1 cellular context compared by ENCODE assay signal in the genomic region with DNA sequence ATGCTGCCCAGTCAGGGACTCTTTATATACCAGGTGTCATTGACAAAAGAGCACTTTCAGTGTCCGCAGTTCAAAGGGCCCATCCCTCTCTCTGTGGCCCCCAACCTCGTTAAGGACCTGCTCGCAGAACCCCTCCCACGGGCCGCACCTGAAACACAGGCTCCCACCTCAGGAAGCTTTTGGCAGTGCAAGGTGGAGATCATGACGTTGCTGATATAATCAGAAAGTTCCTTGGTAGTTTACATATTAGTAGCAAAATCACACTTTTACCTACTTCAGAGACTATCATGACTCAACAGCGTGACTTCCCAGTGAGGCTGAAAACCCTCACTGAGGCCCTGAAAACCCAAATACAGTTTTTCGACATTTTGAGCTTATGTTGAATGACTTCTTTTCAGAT.
TF ChIP-seq lines count a peak whose summit lies in the region.

No MANE protein-coding gene starts in this region.

TF ChIP-seq in GM23338, 12 proteins besides CTCF, POLR2A, EP300 and RAD21 (continued from another document):
- TF ChIP-seq, protein P1, sequence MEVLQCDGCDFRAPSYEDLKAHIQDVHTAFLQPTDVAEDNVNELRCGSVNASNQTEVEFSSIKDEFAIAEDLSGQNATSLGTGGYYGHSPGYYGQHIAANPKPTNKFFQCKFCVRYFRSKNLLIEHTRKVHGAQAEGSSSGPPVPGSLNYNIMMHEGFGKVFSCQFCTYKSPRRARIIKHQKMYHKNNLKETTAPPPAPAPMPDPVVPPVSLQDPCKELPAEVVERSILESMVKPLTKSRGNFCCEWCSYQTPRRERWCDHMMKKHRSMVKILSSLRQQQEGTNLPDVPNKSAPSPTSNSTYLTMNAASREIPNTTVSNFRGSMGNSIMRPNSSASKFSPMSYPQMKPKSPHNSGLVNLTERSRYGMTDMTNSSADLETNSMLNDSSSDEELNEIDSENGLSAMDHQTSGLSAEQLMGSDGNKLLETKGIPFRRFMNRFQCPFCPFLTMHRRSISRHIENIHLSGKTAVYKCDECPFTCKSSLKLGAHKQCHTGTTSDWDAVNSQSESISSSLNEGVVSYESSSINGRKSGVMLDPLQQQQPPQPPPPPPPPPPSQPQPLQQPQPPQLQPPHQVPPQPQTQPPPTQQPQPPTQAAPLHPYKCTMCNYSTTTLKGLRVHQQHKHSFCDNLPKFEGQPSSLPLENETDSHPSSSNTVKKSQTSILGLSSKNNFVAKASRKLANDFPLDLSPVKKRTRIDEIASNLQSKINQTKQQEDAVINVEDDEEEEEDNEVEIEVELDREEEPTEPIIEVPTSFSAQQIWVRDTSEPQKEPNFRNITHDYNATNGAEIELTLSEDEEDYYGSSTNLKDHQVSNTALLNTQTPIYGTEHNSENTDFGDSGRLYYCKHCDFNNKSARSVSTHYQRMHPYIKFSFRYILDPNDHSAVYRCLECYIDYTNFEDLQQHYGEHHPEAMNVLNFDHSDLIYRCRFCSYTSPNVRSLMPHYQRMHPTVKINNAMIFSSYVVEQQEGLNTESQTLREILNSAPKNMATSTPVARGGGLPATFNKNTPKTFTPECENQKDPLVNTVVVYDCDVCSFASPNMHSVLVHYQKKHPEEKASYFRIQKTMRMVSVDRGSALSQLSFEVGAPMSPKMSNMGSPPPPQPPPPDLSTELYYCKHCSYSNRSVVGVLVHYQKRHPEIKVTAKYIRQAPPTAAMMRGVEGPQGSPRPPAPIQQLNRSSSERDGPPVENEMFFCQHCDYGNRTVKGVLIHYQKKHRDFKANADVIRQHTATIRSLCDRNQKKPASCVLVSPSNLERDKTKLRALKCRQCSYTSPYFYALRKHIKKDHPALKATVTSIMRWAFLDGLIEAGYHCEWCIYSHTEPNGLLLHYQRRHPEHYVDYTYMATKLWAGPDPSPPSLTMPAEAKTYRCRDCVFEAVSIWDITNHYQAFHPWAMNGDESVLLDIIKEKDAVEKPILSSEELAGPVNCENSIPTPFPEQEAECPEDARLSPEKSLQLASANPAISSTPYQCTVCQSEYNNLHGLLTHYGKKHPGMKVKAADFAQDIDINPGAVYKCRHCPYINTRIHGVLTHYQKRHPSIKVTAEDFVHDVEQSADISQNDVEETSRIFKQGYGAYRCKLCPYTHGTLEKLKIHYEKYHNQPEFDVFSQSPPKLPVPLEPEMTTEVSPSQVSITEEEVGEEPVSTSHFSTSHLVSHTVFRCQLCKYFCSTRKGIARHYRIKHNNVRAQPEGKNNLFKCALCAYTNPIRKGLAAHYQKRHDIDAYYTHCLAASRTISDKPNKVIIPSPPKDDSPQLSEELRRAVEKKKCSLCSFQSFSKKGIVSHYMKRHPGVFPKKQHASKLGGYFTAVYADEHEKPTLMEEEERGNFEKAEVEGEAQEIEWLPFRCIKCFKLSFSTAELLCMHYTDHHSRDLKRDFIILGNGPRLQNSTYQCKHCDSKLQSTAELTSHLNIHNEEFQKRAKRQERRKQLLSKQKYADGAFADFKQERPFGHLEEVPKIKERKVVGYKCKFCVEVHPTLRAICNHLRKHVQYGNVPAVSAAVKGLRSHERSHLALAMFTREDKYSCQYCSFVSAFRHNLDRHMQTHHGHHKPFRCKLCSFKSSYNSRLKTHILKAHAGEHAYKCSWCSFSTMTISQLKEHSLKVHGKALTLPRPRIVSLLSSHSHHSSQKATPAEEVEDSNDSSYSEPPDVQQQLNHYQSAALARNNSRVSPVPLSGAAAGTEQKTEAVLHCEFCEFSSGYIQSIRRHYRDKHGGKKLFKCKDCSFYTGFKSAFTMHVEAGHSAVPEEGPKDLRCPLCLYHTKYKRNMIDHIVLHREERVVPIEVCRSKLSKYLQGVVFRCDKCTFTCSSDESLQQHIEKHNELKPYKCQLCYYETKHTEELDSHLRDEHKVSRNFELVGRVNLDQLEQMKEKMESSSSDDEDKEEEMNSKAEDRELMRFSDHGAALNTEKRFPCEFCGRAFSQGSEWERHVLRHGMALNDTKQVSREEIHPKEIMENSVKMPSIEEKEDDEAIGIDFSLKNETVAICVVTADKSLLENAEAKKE (CRISPR knock-in tag; IDR thresholded peaks at IDR 0.05), result no peak
- no peak for TF ChIP-seq STAT1 (IDR thresholded peaks at IDR 0.05; ENCODE audit: unreplicated experiment)
- TF ChIP-seq POLR2AphosphoS5 (IDR thresholded peaks at IDR 0.05; ENCODE audit: low read depth), result no peak
- TF ChIP-seq, protein P2, sequence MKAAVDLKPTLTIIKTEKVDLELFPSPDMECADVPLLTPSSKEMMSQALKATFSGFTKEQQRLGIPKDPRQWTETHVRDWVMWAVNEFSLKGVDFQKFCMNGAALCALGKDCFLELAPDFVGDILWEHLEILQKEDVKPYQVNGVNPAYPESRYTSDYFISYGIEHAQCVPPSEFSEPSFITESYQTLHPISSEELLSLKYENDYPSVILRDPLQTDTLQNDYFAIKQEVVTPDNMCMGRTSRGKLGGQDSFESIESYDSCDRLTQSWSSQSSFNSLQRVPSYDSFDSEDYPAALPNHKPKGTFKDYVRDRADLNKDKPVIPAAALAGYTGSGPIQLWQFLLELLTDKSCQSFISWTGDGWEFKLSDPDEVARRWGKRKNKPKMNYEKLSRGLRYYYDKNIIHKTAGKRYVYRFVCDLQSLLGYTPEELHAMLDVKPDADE (IDR thresholded peaks at IDR 0.05), result no peak
- TF ChIP-seq ZNF114 (CRISPR knock-in tag; IDR thresholded peaks at IDR 0.05), result no peak
- no peak for TF ChIP-seq EZH2phosphoT487 (IDR thresholded peaks at IDR 0.05; ENCODE audit: unreplicated experiment)
- no peak for TF ChIP-seq JUNB (IDR thresholded peaks at IDR 0.05; ENCODE audit: unreplicated experiment)
- TF ChIP-seq ZNF331 (CRISPR knock-in tag; IDR thresholded peaks at IDR 0.05; ENCODE audit: low read depth), result no peak
- TF ChIP-seq CREB1 (CRISPR knock-in tag; IDR thresholded peaks at IDR 0.05; ENCODE audit: low read depth), result no peak
